ENCODE assay signal across 1 cellular context in the genomic region with DNA sequence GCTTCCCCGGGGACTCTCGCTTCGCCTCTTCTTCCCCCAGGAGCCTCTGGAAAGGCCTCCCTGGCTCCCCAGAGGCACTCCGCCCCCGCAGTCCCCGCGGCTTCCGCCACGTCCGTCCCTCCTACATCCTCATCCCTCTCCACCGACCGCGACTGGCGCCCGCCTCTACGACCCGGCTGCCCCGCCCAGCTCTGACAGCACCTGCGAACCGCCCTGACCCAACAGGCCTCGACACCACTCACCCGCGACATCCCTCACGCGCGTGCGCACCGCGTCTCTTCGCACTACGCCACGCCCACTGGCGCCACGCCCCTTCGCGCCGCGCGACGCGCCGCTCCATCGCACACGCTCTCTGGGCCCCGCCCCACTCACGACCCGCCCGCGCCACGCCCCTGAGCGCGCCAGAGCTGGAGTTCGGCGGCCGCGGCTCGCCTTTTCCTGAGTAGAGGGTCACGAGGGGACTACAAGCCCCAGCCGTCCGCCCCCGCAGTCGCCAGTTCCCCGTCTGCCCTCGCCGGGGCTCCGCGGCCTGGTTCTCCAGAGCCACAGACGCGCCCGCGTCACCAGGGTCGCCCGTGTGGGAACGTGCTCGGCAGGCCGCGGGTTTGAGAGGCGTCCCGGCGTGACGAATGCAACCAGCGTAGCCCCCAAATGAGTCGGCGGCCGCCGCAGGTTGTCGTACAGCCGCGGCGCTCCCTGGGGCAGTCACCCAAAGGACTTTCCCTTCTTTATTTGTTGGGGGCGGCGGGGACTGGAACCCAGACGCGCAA.
A peak's percentile ranks its signal among the peaks of the same experiment; 100 is the strongest.
TF ChIP-seq lines count a peak whose summit lies in the region.

No MANE protein-coding gene starts in this region.

TF ChIP-seq in HepG2, 621 proteins besides CTCF, POLR2A, EP300 and RAD21 (continued from another document and continues in another):
- TF ChIP-seq, protein P1, sequence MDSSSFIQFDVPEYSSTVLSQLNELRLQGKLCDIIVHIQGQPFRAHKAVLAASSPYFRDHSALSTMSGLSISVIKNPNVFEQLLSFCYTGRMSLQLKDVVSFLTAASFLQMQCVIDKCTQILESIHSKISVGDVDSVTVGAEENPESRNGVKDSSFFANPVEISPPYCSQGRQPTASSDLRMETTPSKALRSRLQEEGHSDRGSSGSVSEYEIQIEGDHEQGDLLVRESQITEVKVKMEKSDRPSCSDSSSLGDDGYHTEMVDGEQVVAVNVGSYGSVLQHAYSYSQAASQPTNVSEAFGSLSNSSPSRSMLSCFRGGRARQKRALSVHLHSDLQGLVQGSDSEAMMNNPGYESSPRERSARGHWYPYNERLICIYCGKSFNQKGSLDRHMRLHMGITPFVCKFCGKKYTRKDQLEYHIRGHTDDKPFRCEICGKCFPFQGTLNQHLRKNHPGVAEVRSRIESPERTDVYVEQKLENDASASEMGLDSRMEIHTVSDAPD (CRISPR knock-in tag; IDR thresholded peaks at IDR 0.05), result peak; percentile 45
- TF ChIP-seq ZNF572 (CRISPR knock-in tag; IDR thresholded peaks at IDR 0.05) (peak; percentile 5; the same call in 1 of the 2 replicates), REPIN1 (CRISPR knock-in tag; IDR thresholded peaks at IDR 0.05; ENCODE audit: borderline replicate concordance, low read depth) (peak; percentile 83; the same call in 1 of the 2 replicates), ZNF430 (CRISPR knock-in tag; IDR thresholded peaks at IDR 0.05) (peak; percentile 98), ZNF841 (CRISPR knock-in tag; IDR thresholded peaks at IDR 0.05; ENCODE audit: borderline replicate concordance) (peak; percentile 90; the same call in 1 of the 2 replicates), ZNF563 (CRISPR knock-in tag; IDR thresholded peaks at IDR 0.05) (peak; percentile 98), MBD4 (IDR thresholded peaks at IDR 0.05; ENCODE audit: borderline replicate concordance, low read length) (no peak), SUZ12 (IDR thresholded peaks at IDR 0.05; ENCODE audit: low read depth, low read length) (no peak), HNRNPL (IDR thresholded peaks at IDR 0.05; ENCODE audit: low read depth, low read length) (no peak; the same call in 1 of the 2 replicates), SRSF9 (IDR thresholded peaks at IDR 0.05; ENCODE audit: borderline replicate concordance, insufficient read depth, low read depth, low read length, poor library complexity, severe bottlenecking) (no peak), CBFB (CRISPR knock-in tag; IDR thresholded peaks at IDR 0.05) (peak; percentile 59), ZNF383 (CRISPR knock-in tag; IDR thresholded peaks at IDR 0.05; ENCODE audit: borderline replicate concordance) (no peak), ZIK1 (CRISPR knock-in tag; IDR thresholded peaks at IDR 0.05; ENCODE audit: borderline replicate concordance, low read depth) (peak; percentile 91), ZNF598 (CRISPR knock-in tag; IDR thresholded peaks at IDR 0.05; ENCODE audit: borderline replicate concordance) (peak; percentile 67; the same call in 1 of the 2 replicates), JDP2 (CRISPR knock-in tag; IDR thresholded peaks at IDR 0.05; ENCODE audit: borderline replicate concordance) (peak; percentile 93), NFATC3 (CRISPR knock-in tag; IDR thresholded peaks at IDR 0.05) (0 out of 2 replicates have a peak, but pooled peaks have one; percentile 3), ZNF256 (CRISPR knock-in tag; conservative IDR thresholded peaks at IDR 0.05) (peak; percentile 84; the same call in 1 of the 2 replicates), BCL6 (CRISPR knock-in tag; IDR thresholded peaks at IDR 0.05) (0 out of 2 replicates have a peak, but pooled peaks have one; percentile 39), ATRX (CRISPR knock-in tag; IDR thresholded peaks at IDR 0.05; ENCODE audit: borderline replicate concordance) (no peak), ZNF207 (IDR thresholded peaks at IDR 0.05; ENCODE audit: borderline replicate concordance) (no peak), CBX1 (IDR thresholded peaks at IDR 0.05; ENCODE audit: low read depth) (peak; percentile 89), SPEN (CRISPR knock-in tag; IDR thresholded peaks at IDR 0.05; ENCODE audit: low read depth) (peak; percentile 92), NFIB (CRISPR knock-in tag; IDR thresholded peaks at IDR 0.05; ENCODE audit: borderline replicate concordance) (peak; percentile 46; the same call in 1 of the 2 replicates), JARID2 (CRISPR knock-in tag; IDR thresholded peaks at IDR 0.05; ENCODE audit: insufficient replicate concordance) (no peak), ESRRA (CRISPR knock-in tag; IDR thresholded peaks at IDR 0.05; ENCODE audit: low read depth) (0 out of 2 replicates have a peak, but pooled peaks have one; percentile 45), ZKSCAN5 (CRISPR knock-in tag; IDR thresholded peaks at IDR 0.05) (no peak), ZNF350 (CRISPR knock-in tag; IDR thresholded peaks at IDR 0.05; ENCODE audit: borderline replicate concordance, low read depth) (peak; percentile 63; the same call in 1 of the 2 replicates), NFKB2 (CRISPR knock-in tag; IDR thresholded peaks at IDR 0.05; ENCODE audit: borderline replicate concordance) (peak; percentile 94), SNAPC2 (CRISPR knock-in tag; IDR thresholded peaks at IDR 0.05) (peak; percentile 92; the same call in 1 of the 2 replicates), MTF2 (CRISPR knock-in tag; IDR thresholded peaks at IDR 0.05; ENCODE audit: borderline replicate concordance) (peak; percentile 68; the same call in 1 of the 2 replicates), CREM (IDR thresholded peaks at IDR 0.05) (no peak), CREM (CRISPR knock-in tag; IDR thresholded peaks at IDR 0.05) (no peak), ZNF24 (IDR thresholded peaks at IDR 0.05) (no peak), CENPT (CRISPR knock-in tag; IDR thresholded peaks at IDR 0.05; ENCODE audit: low read depth) (peak; percentile 31; the same call in 1 of the 2 replicates)
- TF ChIP-seq, protein P2, sequence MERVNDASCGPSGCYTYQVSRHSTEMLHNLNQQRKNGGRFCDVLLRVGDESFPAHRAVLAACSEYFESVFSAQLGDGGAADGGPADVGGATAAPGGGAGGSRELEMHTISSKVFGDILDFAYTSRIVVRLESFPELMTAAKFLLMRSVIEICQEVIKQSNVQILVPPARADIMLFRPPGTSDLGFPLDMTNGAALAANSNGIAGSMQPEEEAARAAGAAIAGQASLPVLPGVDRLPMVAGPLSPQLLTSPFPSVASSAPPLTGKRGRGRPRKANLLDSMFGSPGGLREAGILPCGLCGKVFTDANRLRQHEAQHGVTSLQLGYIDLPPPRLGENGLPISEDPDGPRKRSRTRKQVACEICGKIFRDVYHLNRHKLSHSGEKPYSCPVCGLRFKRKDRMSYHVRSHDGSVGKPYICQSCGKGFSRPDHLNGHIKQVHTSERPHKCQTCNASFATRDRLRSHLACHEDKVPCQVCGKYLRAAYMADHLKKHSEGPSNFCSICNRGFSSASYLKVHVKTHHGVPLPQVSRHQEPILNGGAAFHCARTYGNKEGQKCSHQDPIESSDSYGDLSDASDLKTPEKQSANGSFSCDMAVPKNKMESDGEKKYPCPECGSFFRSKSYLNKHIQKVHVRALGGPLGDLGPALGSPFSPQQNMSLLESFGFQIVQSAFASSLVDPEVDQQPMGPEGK (CRISPR knock-in tag; IDR thresholded peaks at IDR 0.05), result peak; percentile 45; the same call in 1 of the 2 replicates
- TF ChIP-seq, protein P3, sequence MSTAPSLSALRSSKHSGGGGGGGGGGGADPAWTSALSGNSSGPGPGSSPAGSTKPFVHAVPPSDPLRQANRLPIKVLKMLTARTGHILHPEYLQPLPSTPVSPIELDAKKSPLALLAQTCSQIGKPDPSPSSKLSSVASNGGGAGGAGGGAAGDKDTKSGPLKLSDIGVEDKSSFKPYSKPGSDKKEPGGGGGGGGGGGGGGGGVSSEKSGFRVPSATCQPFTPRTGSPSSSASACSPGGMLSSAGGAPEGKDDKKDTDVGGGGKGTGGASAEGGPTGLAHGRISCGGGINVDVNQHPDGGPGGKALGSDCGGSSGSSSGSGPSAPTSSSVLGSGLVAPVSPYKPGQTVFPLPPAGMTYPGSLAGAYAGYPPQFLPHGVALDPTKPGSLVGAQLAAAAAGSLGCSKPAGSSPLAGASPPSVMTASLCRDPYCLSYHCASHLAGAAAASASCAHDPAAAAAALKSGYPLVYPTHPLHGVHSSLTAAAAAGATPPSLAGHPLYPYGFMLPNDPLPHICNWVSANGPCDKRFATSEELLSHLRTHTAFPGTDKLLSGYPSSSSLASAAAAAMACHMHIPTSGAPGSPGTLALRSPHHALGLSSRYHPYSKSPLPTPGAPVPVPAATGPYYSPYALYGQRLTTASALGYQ (CRISPR knock-in tag; IDR thresholded peaks at IDR 0.05), result peak; percentile 93
- TF ChIP-seq, protein P4, sequence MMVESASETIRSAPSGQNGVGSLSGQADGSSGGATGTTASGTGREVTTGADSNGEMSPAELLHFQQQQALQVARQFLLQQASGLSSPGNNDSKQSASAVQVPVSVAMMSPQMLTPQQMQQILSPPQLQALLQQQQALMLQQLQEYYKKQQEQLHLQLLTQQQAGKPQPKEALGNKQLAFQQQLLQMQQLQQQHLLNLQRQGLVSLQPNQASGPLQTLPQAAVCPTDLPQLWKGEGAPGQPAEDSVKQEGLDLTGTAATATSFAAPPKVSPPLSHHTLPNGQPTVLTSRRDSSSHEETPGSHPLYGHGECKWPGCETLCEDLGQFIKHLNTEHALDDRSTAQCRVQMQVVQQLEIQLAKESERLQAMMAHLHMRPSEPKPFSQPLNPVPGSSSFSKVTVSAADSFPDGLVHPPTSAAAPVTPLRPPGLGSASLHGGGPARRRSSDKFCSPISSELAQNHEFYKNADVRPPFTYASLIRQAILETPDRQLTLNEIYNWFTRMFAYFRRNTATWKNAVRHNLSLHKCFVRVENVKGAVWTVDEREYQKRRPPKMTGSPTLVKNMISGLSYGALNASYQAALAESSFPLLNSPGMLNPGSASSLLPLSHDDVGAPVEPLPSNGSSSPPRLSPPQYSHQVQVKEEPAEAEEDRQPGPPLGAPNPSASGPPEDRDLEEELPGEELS (CRISPR knock-in tag; IDR thresholded peaks at IDR 0.05), result peak; percentile 75
- TF ChIP-seq, protein P5, sequence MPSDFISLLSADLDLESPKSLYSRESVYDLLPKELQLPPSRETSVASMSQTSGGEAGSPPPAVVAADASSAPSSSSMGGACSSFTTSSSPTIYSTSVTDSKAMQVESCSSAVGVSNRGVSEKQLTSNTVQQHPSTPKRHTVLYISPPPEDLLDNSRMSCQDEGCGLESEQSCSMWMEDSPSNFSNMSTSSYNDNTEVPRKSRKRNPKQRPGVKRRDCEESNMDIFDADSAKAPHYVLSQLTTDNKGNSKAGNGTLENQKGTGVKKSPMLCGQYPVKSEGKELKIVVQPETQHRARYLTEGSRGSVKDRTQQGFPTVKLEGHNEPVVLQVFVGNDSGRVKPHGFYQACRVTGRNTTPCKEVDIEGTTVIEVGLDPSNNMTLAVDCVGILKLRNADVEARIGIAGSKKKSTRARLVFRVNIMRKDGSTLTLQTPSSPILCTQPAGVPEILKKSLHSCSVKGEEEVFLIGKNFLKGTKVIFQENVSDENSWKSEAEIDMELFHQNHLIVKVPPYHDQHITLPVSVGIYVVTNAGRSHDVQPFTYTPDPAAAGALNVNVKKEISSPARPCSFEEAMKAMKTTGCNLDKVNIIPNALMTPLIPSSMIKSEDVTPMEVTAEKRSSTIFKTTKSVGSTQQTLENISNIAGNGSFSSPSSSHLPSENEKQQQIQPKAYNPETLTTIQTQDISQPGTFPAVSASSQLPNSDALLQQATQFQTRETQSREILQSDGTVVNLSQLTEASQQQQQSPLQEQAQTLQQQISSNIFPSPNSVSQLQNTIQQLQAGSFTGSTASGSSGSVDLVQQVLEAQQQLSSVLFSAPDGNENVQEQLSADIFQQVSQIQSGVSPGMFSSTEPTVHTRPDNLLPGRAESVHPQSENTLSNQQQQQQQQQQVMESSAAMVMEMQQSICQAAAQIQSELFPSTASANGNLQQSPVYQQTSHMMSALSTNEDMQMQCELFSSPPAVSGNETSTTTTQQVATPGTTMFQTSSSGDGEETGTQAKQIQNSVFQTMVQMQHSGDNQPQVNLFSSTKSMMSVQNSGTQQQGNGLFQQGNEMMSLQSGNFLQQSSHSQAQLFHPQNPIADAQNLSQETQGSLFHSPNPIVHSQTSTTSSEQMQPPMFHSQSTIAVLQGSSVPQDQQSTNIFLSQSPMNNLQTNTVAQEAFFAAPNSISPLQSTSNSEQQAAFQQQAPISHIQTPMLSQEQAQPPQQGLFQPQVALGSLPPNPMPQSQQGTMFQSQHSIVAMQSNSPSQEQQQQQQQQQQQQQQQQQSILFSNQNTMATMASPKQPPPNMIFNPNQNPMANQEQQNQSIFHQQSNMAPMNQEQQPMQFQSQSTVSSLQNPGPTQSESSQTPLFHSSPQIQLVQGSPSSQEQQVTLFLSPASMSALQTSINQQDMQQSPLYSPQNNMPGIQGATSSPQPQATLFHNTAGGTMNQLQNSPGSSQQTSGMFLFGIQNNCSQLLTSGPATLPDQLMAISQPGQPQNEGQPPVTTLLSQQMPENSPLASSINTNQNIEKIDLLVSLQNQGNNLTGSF (CRISPR knock-in tag; IDR thresholded peaks at IDR 0.05), result peak; percentile 64; the same call in 1 of the 2 replicates
- TF ChIP-seq, protein P6, sequence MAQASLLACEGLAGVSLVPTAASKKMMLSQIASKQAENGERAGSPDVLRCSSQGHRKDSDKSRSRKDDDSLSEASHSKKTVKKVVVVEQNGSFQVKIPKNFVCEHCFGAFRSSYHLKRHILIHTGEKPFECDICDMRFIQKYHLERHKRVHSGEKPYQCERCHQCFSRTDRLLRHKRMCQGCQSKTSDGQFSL (CRISPR knock-in tag; IDR thresholded peaks at IDR 0.05), result peak; percentile 63; the same call in 1 of the 2 replicates
- TF ChIP-seq, protein P7, sequence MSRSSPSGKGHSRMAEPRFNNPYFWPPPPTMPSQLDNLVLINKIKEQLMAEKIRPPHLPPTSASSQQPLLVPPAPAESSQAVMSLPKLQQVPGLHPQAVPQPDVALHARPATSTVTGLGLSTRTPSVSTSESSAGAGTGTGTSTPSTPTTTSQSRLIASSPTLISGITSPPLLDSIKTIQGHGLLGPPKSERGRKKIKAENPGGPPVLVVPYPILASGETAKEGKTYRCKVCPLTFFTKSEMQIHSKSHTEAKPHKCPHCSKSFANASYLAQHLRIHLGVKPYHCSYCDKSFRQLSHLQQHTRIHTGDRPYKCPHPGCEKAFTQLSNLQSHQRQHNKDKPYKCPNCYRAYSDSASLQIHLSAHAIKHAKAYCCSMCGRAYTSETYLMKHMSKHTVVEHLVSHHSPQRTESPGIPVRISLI (CRISPR knock-in tag; IDR thresholded peaks at IDR 0.05; ENCODE audit: borderline replicate concordance), result peak; percentile 9; the same call in 1 of the 2 replicates
- TF ChIP-seq, protein P8, sequence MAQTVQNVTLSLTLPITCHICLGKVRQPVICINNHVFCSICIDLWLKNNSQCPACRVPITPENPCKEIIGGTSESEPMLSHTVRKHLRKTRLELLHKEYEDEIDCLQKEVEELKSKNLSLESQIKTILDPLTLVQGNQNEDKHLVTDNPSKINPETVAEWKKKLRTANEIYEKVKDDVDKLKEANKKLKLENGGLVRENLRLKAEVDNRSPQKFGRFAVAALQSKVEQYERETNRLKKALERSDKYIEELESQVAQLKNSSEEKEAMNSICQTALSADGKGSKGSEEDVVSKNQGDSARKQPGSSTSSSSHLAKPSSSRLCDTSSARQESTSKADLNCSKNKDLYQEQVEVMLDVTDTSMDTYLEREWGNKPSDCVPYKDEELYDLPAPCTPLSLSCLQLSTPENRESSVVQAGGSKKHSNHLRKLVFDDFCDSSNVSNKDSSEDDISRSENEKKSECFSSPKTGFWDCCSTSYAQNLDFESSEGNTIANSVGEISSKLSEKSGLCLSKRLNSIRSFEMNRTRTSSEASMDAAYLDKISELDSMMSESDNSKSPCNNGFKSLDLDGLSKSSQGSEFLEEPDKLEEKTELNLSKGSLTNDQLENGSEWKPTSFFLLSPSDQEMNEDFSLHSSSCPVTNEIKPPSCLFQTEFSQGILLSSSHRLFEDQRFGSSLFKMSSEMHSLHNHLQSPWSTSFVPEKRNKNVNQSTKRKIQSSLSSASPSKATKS (CRISPR knock-in tag; IDR thresholded peaks at IDR 0.05), result no peak
